Comparison of ENCODE assay signal across 22 cellular contexts in the genomic region with DNA sequence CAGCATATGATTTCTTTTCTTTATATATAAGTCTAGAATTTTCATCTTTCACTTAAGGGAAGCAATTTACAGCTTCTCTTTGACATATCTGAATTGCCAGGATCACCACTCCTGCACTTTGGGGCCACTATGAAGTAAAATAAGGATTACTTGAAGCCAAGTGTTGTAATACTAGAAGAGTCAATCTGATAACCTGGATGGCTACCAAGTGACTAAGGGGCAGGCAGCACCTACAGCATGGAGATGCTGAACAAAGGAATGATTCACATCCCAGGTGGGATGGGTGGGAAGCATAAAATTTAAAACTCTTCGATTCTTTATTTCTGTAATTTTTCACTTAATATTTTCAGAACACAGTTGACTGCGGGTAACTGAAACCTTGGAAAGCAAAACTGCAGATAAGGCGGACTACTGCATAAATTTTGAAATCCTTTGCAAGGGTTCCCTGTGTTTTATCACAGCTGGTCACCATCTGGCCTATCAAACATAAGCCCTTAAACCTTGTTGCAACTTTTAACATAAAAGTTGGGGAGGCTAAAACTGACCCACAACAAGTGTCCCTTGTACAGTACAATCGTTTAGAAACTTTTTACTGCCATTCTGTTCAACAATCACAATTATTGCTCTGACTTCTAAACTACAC. TPM values are rescaled to one million over a fixed set of nuclear protein-coding genes. Genes with fewer than 3 reads are reported as not detected.
A peak's percentile ranks its signal among the peaks of the same experiment; 100 is the strongest.
DNase-seq lines count a peak whose midpoint lies in the region; ATAC-seq and TF ChIP-seq lines count a peak whose summit lies in the region.
"Had no signal": no experiment of that assay in that cellular context is flagged by ENCODE, and none has a peak within 500 bp of the region (broad histone marks: within the 10 kb centered on the region; RNA-seq: fewer than 3 reads in every experiment).

No MANE protein-coding gene starts in this region.

- H3K27me3 Mint-ChIP-seq in CD4-positive, alpha-beta T cell: no peaks in the 10 kb centered on the region
- H3K27me3 Mint-ChIP-seq: activated naive CD4-positive, alpha-beta T cell treated with anti-CD3 and anti-CD28 coated beads, Interleukin-2, amount 50 U/mL, for 24 hours; type B pancreatic cell had no signal

- CTCF ChIA-PET in CD4-positive, alpha-beta T cell (lab: Charles Lee): no interaction called here

- H3K27ac ChIP-seq in CD4-positive, alpha-beta T cell (ENCODE audit: low read depth, low read length): no peak overlapping the region
- peak overlapping the region; percentile 13 for H3K27ac ChIP-seq in RWPE2 (ENCODE audit: poor library complexity, severe bottlenecking)
- H3K27ac ChIP-seq: ascending aorta, parathyroid adenoma, sigmoid colon had no signal

- in situ Hi-C loops in G401 (cut with HindIII; ENCODE audit: low sequenced_read_pairs): no loop called here

- no peak overlapping the region for H3K4me3 ChIP-seq in RWPE2 (ENCODE audit: severe bottlenecking)
- H3K4me3 ChIP-seq in fibroblast of pulmonary artery (replicated peaks; ENCODE audit: low read depth, low read length): no peak overlapping the region
- H3K4me3 ChIP-seq: ascending aorta, sigmoid colon had no signal

- peaks cover 93% of the 10 kb centered on the region for H3K4me1 Mint-ChIP-seq in CD4-positive, alpha-beta T cell (ENCODE audit: low read depth)

- DNase-seq in CD4-positive, alpha-beta T cell: no peak
- DNase-seq in G401 (ENCODE audit: low spot score): peak; percentile 31
- peak; percentile 57 for DNase-seq in RWPE2 (ENCODE audit: low spot score)
- peak; percentile 31 for DNase-seq in fibroblast of pulmonary artery (ENCODE audit: low read depth)
- no peak for DNase-seq in activated CD4-positive, CD25-positive, alpha-beta regulatory T cell (lab: John Stamatoyannopoulos, UW)
- no peak for DNase-seq in DMS153 (lab: John Stamatoyannopoulos, UW)
- no peak for DNase-seq in stimulated activated CD4-positive, alpha-beta T cell treated with anti-CD3 and anti-CD28 coated beads, Interleukin-1b, Interleukin-23, amount 100 ng/mL, for 48 hours
- no peak for DNase-seq in occipital lobe (lab: John Stamatoyannopoulos, UW)
- DNase-seq: AML-193; DND-41; effector memory CD4-positive, alpha-beta T cell; NCI-H1417 treated with DMSO at 0.1 percent for 48 hours; NCI-H2107; NCI-H748 treated with DMSO at 0.1 percent for 48 hours; sigmoid colon had no signal

- H3K4me1 ChIP-seq in RWPE2 (ENCODE audit: insufficient read depth, poor library complexity, severe bottlenecking): peaks cover 23% of the 10 kb centered on the region

- no peaks in the 10 kb centered on the region for H3K9me3 ChIP-seq in CD4-positive, alpha-beta T cell (ENCODE audit: control insufficient read depth, low read length)
- no peaks in the 10 kb centered on the region for H3K9me3 ChIP-seq in RWPE2 (ENCODE audit: severe bottlenecking)
- H3K9me3 ChIP-seq: ascending aorta, sigmoid colon had no signal

- TF ChIP-seq CTCF in CD4-positive, alpha-beta T cell (IDR thresholded peaks at IDR 0.05): no peak
- TF ChIP-seq CTCF in RWPE2 (IDR thresholded peaks at IDR 0.05; ENCODE audit: poor library complexity, severe bottlenecking): no peak
- TF ChIP-seq CTCF in fibroblast of pulmonary artery (IDR thresholded peaks at IDR 0.05; ENCODE audit: low read length, missing control alignments): no peak

- H3K27me3 ChIP-seq in CD4-positive, alpha-beta T cell (ENCODE audit: control insufficient read depth, insufficient read depth, low read length): no peaks in the 10 kb centered on the region
- H3K27me3 ChIP-seq in RWPE2 (ENCODE audit: insufficient read depth, poor library complexity, severe bottlenecking): no peaks in the 10 kb centered on the region
- H3K27me3 ChIP-seq: ascending aorta, sigmoid colon had no signal

- peaks cover 25% of the 10 kb centered on the region for H3K36me3 ChIP-seq in RWPE2 (ENCODE audit: low read depth)
- H3K36me3 ChIP-seq: ascending aorta, sigmoid colon had no signal

- intact Hi-C loops in CD4-positive, alpha-beta T cell (cut with DNase I, micrococcal nuclease): no loop called here

- no peak for ATAC-seq in CD4-positive, alpha-beta T cell (ENCODE audit: poor library complexity)
- peak; percentile 73 for ATAC-seq in RWPE2 (ENCODE audit: low read depth)
- ATAC-seq: esophagus mucosa had no signal

- peak overlapping the region; percentile 3 for H3K27ac Mint-ChIP-seq in CD4-positive, alpha-beta T cell
- H3K27ac Mint-ChIP-seq: activated naive CD4-positive, alpha-beta T cell treated with anti-CD3 and anti-CD28 coated beads, Interleukin-2, amount 50 U/mL, for 24 hours; mesothelial cell of epicardium; type B pancreatic cell had no signal

- no peaks in the 10 kb centered on the region for H3K9me3 Mint-ChIP-seq in CD4-positive, alpha-beta T cell
- H3K9me3 Mint-ChIP-seq: activated naive CD4-positive, alpha-beta T cell treated with anti-CD3 and anti-CD28 coated beads, Interleukin-2, amount 50 U/mL, for 24 hours; type B pancreatic cell had no signal

- POLR2A ChIA-PET in CD4-positive, alpha-beta T cell (lab: Charles Lee): no interaction called here

- H3K36me3 Mint-ChIP-seq in CD4-positive, alpha-beta T cell (ENCODE audit: low read depth): peaks cover 56% of the 10 kb centered on the region

- no peak overlapping the region for H3K4me3 Mint-ChIP-seq in CD4-positive, alpha-beta T cell
- H3K4me3 Mint-ChIP-seq: activated naive CD4-positive, alpha-beta T cell treated with anti-CD3 and anti-CD28 coated beads, Interleukin-2, amount 50 U/mL, for 24 hours; mesothelial cell of epicardium; nephron; type B pancreatic cell had no signal

RNA-seq across cellular contexts. Expression of gene NR3C1, which starts 31.2 kb away (rescaled TPM):
- total RNA-seq in CD4-positive, alpha-beta T cell: 100 to 1,000 TPM; 168 to 191 TPM
- not detected in 2 replicates for total RNA-seq in G401 (2014; rRNA removed; shearing (Covaris generic))
- 27.1 TPM for total RNA-seq in occipital lobe

Comparison
In these comparisons a context has a peak if more than half of its experiments do, and no peak if none do; other contexts are left out.
1. DNase-seq: peak in G401 (single experiment), RWPE2 (single experiment) and fibroblast of pulmonary artery (single experiment); none in CD4-positive, alpha-beta T cell (0 of 10), activated CD4-positive, CD25-positive, alpha-beta regulatory T cell (0 of 4), DMS153 (single experiment), stimulated activated CD4-positive, alpha-beta T cell treated with anti-CD3 and anti-CD28 coated beads, Interleukin-1b, Interleukin-23, amount 100 ng/mL, for 48 hours (single experiment) and occipital lobe (single experiment).
2. RNA of gene NR3C1, which starts 31.2 kb away (total RNA-seq): 168 to 191 TPM in CD4-positive, alpha-beta T cell and 27.1 TPM in occipital lobe (single experiment); not detected in G401; every median in the first group is over 10 times any median in the second.